Comparison of ENCODE assay signal across 10 cellular contexts in the genomic region with DNA sequence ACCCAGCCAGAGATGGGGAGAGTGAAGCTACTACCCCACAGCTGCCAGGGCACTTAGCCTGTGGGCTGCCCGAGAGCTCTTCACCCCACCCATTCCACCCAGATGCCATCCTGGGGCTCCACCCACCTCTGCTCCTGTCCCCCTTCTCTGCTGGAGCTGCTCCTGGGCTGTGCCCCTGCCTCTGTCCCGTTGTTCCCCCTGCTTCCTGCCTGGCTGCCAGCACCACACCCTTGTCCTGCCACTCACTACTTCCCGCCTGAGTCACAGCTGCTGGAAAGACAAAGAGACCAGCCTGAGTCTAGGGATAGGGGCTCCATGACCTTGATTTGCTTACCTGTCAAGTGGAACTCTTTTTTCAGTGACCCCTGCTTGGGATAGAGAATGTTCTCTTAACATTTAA. TPM values are rescaled to one million over a fixed set of nuclear protein-coding genes. Genes with fewer than 3 reads are reported as not detected.
DNase-seq lines count a peak whose midpoint lies in the region; ATAC-seq and TF ChIP-seq lines count a peak whose summit lies in the region.
"Had no signal": no experiment of that assay in that cellular context is flagged by ENCODE, and none has a peak within 500 bp of the region (broad histone marks: within the 10 kb centered on the region; RNA-seq: fewer than 3 reads in every experiment).

No MANE protein-coding gene starts in this region.

- intact Hi-C loops in activated CD4-positive, alpha-beta T cell treated with anti-CD3 and anti-CD28 coated beads, Interleukin-2, amount 10 ng/mL, durations not matched to agents 24 days and 14 days (cut with micrococcal nuclease), result no loop called here
- intact Hi-C loops in MCF 10A (cut with micrococcal nuclease), result no loop called here
- intact Hi-C loops in lower lobe of right lung (cut with DNase I), result no loop called here
- intact Hi-C loops in tibial artery (cut with DNase I; ENCODE audit: low total_unique reads), result no loop called here

- POLR2A ChIA-PET in MCF 10A (lab: Yijun Ruan, JAX), result interaction anchor here (0.6 to 4.6 kb wide), 6 partner anchors 8 to 102 kb away, joined by 3 to 102 read pairs (median 4); partner anchors contain the start of genes CYB561D2, GNAI2 and NPRL2

- no peaks in the 10 kb centered on the region for H3K9me3 Mint-ChIP-seq in activated CD4-positive, alpha-beta T cell treated with anti-CD3 and anti-CD28 coated beads, Interleukin-2, amount 10 ng/mL, durations not matched to agents 24 days and 14 days
- no peaks in the 10 kb centered on the region for H3K9me3 Mint-ChIP-seq in MCF 10A (ENCODE audit: unreplicated experiment)

- peak; percentile 36 to 38 for ATAC-seq in lower lobe of right lung

- H3K4me3 ChIP-seq in lower lobe of right lung (peak overlapping the region; percentile 6), tibial artery (no peak overlapping the region)

- DNase-seq in activated CD4-positive, alpha-beta T cell treated with anti-CD3 and anti-CD28 coated beads, Interleukin-2, amount 10 ng/mL, durations not matched to agents 24 days and 14 days, result no peak
- no peak for DNase-seq in activated CD4-positive, alpha-beta T cell treated with anti-CD3 and anti-CD28 coated beads, Interleukin-2, amount 50 U/mL, for 1 hour
- peak; percentile 58 for DNase-seq in MCF 10A (ENCODE audit: unreplicated experiment)
- no peak for DNase-seq in lower lobe of right lung
- DNase-seq in tibial artery, result peak; percentile 76 to 80
- DNase-seq in SKM-1 (lab: John Stamatoyannopoulos, UW; ENCODE audit: unreplicated experiment), result no peak
- no peak for DNase-seq in stimulated activated CD4-positive, alpha-beta T cell treated with anti-CD3 and anti-CD28 coated beads, Interleukin-4, amount 100 ng/mL, for 4 hours
- no peak for DNase-seq in GM10266 (ENCODE audit: extremely low spot score)
- DNase-seq: stimulated activated CD4-positive, alpha-beta T cell treated with anti-CD3 and anti-CD28 coated beads, Interleukin-12 subunit alpha, Interleukin-12 subunit beta, amount 100 ng/mL, for 4 hours had no signal

- no peaks in the 10 kb centered on the region for H3K9me3 ChIP-seq in lower lobe of right lung
- no peaks in the 10 kb centered on the region for H3K9me3 ChIP-seq in tibial artery

- H3K4me1 ChIP-seq in lower lobe of right lung (peaks cover 96% of the 10 kb centered on the region), tibial artery (peaks cover 0 to 83% (median 76%) of the 10 kb centered on the region in 4 donors)

- peak overlapping the region; percentile 64 for H3K4me3 Mint-ChIP-seq in activated CD4-positive, alpha-beta T cell treated with anti-CD3 and anti-CD28 coated beads, Interleukin-2, amount 10 ng/mL, durations not matched to agents 24 days and 14 days
- peak overlapping the region; percentile 31 for H3K4me3 Mint-ChIP-seq in MCF 10A (ENCODE audit: unreplicated experiment)

- H3K36me3 Mint-ChIP-seq in activated CD4-positive, alpha-beta T cell treated with anti-CD3 and anti-CD28 coated beads, Interleukin-2, amount 10 ng/mL, durations not matched to agents 24 days and 14 days (ENCODE audit: low read depth), result peaks cover 13% of the 10 kb centered on the region
- H3K36me3 Mint-ChIP-seq in MCF 10A (ENCODE audit: insufficient read depth, unreplicated experiment), result peaks cover 21% of the 10 kb centered on the region

- H3K27ac ChIP-seq in lower lobe of right lung, result peak overlapping the region; percentile 96
- H3K27ac ChIP-seq in tibial artery, result peak overlapping the region; percentile 56 to 67

- H3K4me1 Mint-ChIP-seq in activated CD4-positive, alpha-beta T cell treated with anti-CD3 and anti-CD28 coated beads, Interleukin-2, amount 10 ng/mL, durations not matched to agents 24 days and 14 days, result peaks cover 43% of the 10 kb centered on the region
- H3K4me1 Mint-ChIP-seq in MCF 10A (ENCODE audit: insufficient read depth, unreplicated experiment), result peaks cover 51% of the 10 kb centered on the region

- peaks cover 75% of the 10 kb centered on the region for H3K36me3 ChIP-seq in lower lobe of right lung
- peaks cover 13 to 18% (median 15%) of the 10 kb centered on the region in 3 donors for H3K36me3 ChIP-seq in tibial artery

- H3K27me3 ChIP-seq in lower lobe of right lung (ENCODE audit: low read depth) (no peaks in the 10 kb centered on the region), tibial artery (no peaks in the 10 kb centered on the region)

- TF ChIP-seq CTCF in MCF 10A (IDR thresholded peaks at IDR 0.05; ENCODE audit: unreplicated experiment) (no peak), lower lobe of right lung (IDR thresholded peaks at IDR 0.05) (no peak), tibial artery (IDR thresholded peaks at IDR 0.05) (no peak), GM10266 (IDR thresholded peaks at IDR 0.05; ENCODE audit: control insufficient read depth, insufficient read depth, low read depth, missing control alignments) (no peak)

- peak overlapping the region; percentile 85 for H3K27ac Mint-ChIP-seq in activated CD4-positive, alpha-beta T cell treated with anti-CD3 and anti-CD28 coated beads, Interleukin-2, amount 10 ng/mL, durations not matched to agents 24 days and 14 days
- peak overlapping the region; percentile 91 for H3K27ac Mint-ChIP-seq in MCF 10A (ENCODE audit: low read depth, unreplicated experiment)

- H3K27me3 Mint-ChIP-seq in activated CD4-positive, alpha-beta T cell treated with anti-CD3 and anti-CD28 coated beads, Interleukin-2, amount 10 ng/mL, durations not matched to agents 24 days and 14 days, result no peaks in the 10 kb centered on the region
- H3K27me3 Mint-ChIP-seq in MCF 10A (ENCODE audit: insufficient read depth, unreplicated experiment), result no peaks in the 10 kb centered on the region

- BruUV-seq in MCF 10A (replicated peaks; lab: Mats Ljungman, UMichigan), result no TSS peak

- CTCF ChIA-PET in MCF 10A (lab: Yijun Ruan, JAX), result interaction anchor here (0.6 to 5.8 kb wide), 5 partner anchors 11 to 114 kb away, joined by 3 to 107 read pairs (median 7); no protein-coding TSS in a partner anchor

RNA-seq across cellular contexts. Expression of gene GNAI2, which starts 12.4 kb away (rescaled TPM):
- 225 and 232 TPM in 2 replicates for total RNA-seq in activated CD4-positive, alpha-beta T cell treated with anti-CD3 and anti-CD28 coated beads, Interleukin-2, amount 10 ng/mL, durations not matched to agents 24 days and 14 days
- total RNA-seq in MCF 10A (2022) (122 and 123 TPM in 2 replicates), lower lobe of right lung (372 TPM)

RNA-seq across cellular contexts. Expression of gene SEMA3B, which starts 20.6 kb away (rescaled TPM):
- 0.45 and 0.82 TPM in 2 replicates for total RNA-seq in activated CD4-positive, alpha-beta T cell treated with anti-CD3 and anti-CD28 coated beads, Interleukin-2, amount 10 ng/mL, durations not matched to agents 24 days and 14 days
- total RNA-seq in MCF 10A (2022), result 7.6 and 12.5 TPM in 2 replicates
- total RNA-seq in lower lobe of right lung, result 77.6 TPM

RNA-seq across cellular contexts. Expression of gene LSMEM2, which starts 30.5 kb away (rescaled TPM):
- total RNA-seq in activated CD4-positive, alpha-beta T cell treated with anti-CD3 and anti-CD28 coated beads, Interleukin-2, amount 10 ng/mL, durations not matched to agents 24 days and 14 days, result not detected in 2 replicates
- total RNA-seq in MCF 10A (2022) (0.20 TPM in 1 of 2 replicates, not detected in the other), lower lobe of right lung (not detected)
- total RNA-seq: T-helper 1 cell treated with Interleukin-12 subunit alpha and Interleukin-12 subunit beta and Interleukin-4 antibody, amounts not matched to agents 30 ng/mL and 1 ng/mL, for 36 hours had no signal

RNA-seq across cellular contexts. Expression of gene SLC38A3, which starts 43.3 kb away (rescaled TPM):
- not detected in 2 replicates for total RNA-seq in activated CD4-positive, alpha-beta T cell treated with anti-CD3 and anti-CD28 coated beads, Interleukin-2, amount 10 ng/mL, durations not matched to agents 24 days and 14 days
- total RNA-seq in MCF 10A (2022), result not detected in 2 replicates
- total RNA-seq in lower lobe of right lung, result not detected
- total RNA-seq: T-helper 1 cell treated with Interleukin-12 subunit alpha and Interleukin-12 subunit beta and Interleukin-4 antibody, amounts not matched to agents 30 ng/mL and 1 ng/mL, for 36 hours had no signal

RNA-seq across cellular contexts. Expression of gene IFRD2, which starts 43.8 kb away (rescaled TPM):
- total RNA-seq in activated CD4-positive, alpha-beta T cell treated with anti-CD3 and anti-CD28 coated beads, Interleukin-2, amount 10 ng/mL, durations not matched to agents 24 days and 14 days, result 231 and 233 TPM in 2 replicates
- total RNA-seq in MCF 10A (2022), result 135 and 182 TPM in 2 replicates
- total RNA-seq in lower lobe of right lung, result 66.9 TPM

Comparison
In these comparisons a context has a peak if more than half of its experiments do, and no peak if none do; other contexts are left out.
1. DNase-seq: peak in MCF 10A (single experiment) and tibial artery (2 of 2); none in activated CD4-positive, alpha-beta T cell treated with anti-CD3 and anti-CD28 coated beads, Interleukin-2, amount 10 ng/mL, durations not matched to agents 24 days and 14 days (single experiment), activated CD4-positive, alpha-beta T cell treated with anti-CD3 and anti-CD28 coated beads, Interleukin-2, amount 50 U/mL, for 1 hour (single experiment), lower lobe of right lung (single experiment), SKM-1 (single experiment), stimulated activated CD4-positive, alpha-beta T cell treated with anti-CD3 and anti-CD28 coated beads, Interleukin-4, amount 100 ng/mL, for 4 hours (0 of 2) and GM10266 (single experiment).